10 cellular contexts compared by ENCODE assay signal in the genomic region with DNA sequence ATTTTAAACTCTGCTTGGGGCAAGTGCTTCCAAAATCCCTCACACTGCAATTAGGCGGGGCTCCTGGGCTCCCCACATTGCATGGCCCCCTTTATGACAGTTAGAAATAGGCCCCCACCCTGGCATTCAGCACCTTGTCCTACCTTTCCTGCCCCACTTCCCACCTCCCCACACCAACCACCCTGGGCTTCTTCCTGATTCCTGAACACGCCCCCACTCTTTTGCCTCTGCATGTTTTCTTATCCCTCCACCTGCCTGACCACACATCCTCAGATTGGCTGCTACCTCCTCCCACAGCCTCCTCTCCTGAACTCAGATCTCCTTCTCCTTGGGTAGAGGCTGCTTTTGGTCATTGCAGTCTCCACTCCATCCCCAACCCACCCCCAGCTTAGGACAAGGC. TPM values are rescaled to one million over a fixed set of nuclear protein-coding genes. Genes with fewer than 3 reads are reported as not detected.
DNase-seq lines count a peak whose midpoint lies in the region; ATAC-seq and TF ChIP-seq lines count a peak whose summit lies in the region.
"Had no signal": no experiment of that assay in that cellular context is flagged by ENCODE, and none has a peak within 500 bp of the region (broad histone marks: within the 10 kb centered on the region; RNA-seq: fewer than 3 reads in every experiment).

No MANE protein-coding gene starts in this region.

- H3K27ac ChIP-seq in RWPE2 (ENCODE audit: poor library complexity, severe bottlenecking), result peak overlapping the region; percentile 83
- H3K27ac ChIP-seq in esophagus squamous epithelium, result peak overlapping the region; percentile 83 to 98 (median 94)
- peak overlapping the region; percentile 94 to 98 (median 96) for H3K27ac ChIP-seq in sigmoid colon
- H3K27ac ChIP-seq in uterus, result peak overlapping the region in 1 of 2 donors; percentile 96

- no peaks in the 10 kb centered on the region for H3K9me3 ChIP-seq in RWPE2 (ENCODE audit: severe bottlenecking)
- H3K9me3 ChIP-seq in esophagus squamous epithelium, result no peaks in the 10 kb centered on the region
- H3K9me3 ChIP-seq in sigmoid colon, result no peaks in the 10 kb centered on the region
- H3K9me3 ChIP-seq in uterus, result no peaks in the 10 kb centered on the region

- TF ChIP-seq POLR2A in esophagus squamous epithelium (IDR thresholded peaks at IDR 0.05) (no peak), sigmoid colon (IDR thresholded peaks at IDR 0.05) (no peak), uterus (IDR thresholded peaks at IDR 0.05) (no peak)

- ATAC-seq in RWPE2 (ENCODE audit: low read depth) (no peak), HG03175 (IDR thresholded peaks at IDR 0.05; ENCODE audit: unreplicated experiment) (no peak)
- ATAC-seq in activated CD4-positive, CD25-positive, alpha-beta regulatory T cell treated with anti-CD3 and anti-CD28 coated beads, Interleukin-2, amount 50 U/mL, for 24 hours, result no peak

- 62 to 89% methylated on average over 2 of the region's 2 CpGs for WGBS in esophagus squamous epithelium, 2 donors
- WGBS in sigmoid colon, 2 donors, result 91 to 93% methylated on average over 2 of the region's 2 CpGs

- H3K4me1 ChIP-seq in RWPE2 (ENCODE audit: insufficient read depth, poor library complexity, severe bottlenecking) (peaks cover 47% of the 10 kb centered on the region), esophagus squamous epithelium (peaks cover 55 to 70% (median 63%) of the 10 kb centered on the region in 3 donors), sigmoid colon (peaks cover 0 to 61% (median 56%) of the 10 kb centered on the region in 4 donors), uterus (peaks cover 0 to 13% of the 10 kb centered on the region in 2 donors)

- DNase-seq in RWPE2 (ENCODE audit: low spot score) (no peak), esophagus squamous epithelium (lab: John Stamatoyannopoulos, UW) (no peak), sigmoid colon (no peak), COR-L47 (lab: John Stamatoyannopoulos, UW) (no peak), uterus (no peak)
- DNase-seq: NCI-H2171 treated with DMSO at 0.1 percent for 48 hours had no signal

- TF ChIP-seq CTCF in RWPE2 (IDR thresholded peaks at IDR 0.05; ENCODE audit: poor library complexity, severe bottlenecking) (no peak), esophagus squamous epithelium (IDR thresholded peaks at IDR 0.05) (no peak), sigmoid colon (IDR thresholded peaks at IDR 0.05) (no peak), uterus (IDR thresholded peaks at IDR 0.05) (no peak)

- peak overlapping the region; percentile 64; the same call in 1 of the 2 replicates for H3K4me3 ChIP-seq in GM08714 (ENCODE audit: low read length)
- H3K4me3 ChIP-seq in RWPE2 (ENCODE audit: severe bottlenecking), result no peak overlapping the region
- H3K4me3 ChIP-seq in esophagus squamous epithelium, result peak overlapping the region in 3 of 4 donors; percentile 84 to 90 (median 88)
- H3K4me3 ChIP-seq in sigmoid colon, result peak overlapping the region in 2 of 4 donors; percentile 84 to 94
- peak overlapping the region in 1 of 2 donors; percentile 61 for H3K4me3 ChIP-seq in uterus

- no peak for TF ChIP-seq EP300 in sigmoid colon (IDR thresholded peaks at IDR 0.05)

- intact Hi-C loops in esophagus squamous epithelium (cut with DNase I) (no loop called here), sigmoid colon (cut with DNase I) (no loop called here), uterus (cut with DNase I; ENCODE audit: low total_unique reads) (no loop called here)

- H3K36me3 ChIP-seq in RWPE2 (ENCODE audit: low read depth) (peaks cover 15% of the 10 kb centered on the region), esophagus squamous epithelium (peaks cover 0 to 24% (median 0%) of the 10 kb centered on the region in 3 donors), sigmoid colon (peaks cover under 1 to 9% (median 2%) of the 10 kb centered on the region in 4 donors), uterus (no peaks in the 10 kb centered on the region)

- H3K27me3 ChIP-seq in RWPE2 (ENCODE audit: insufficient read depth, poor library complexity, severe bottlenecking), result no peaks in the 10 kb centered on the region
- H3K27me3 ChIP-seq in esophagus squamous epithelium, result no peaks in the 10 kb centered on the region
- no peaks in the 10 kb centered on the region for H3K27me3 ChIP-seq in sigmoid colon
- H3K27me3 ChIP-seq in uterus, result no peaks in the 10 kb centered on the region

RNA-seq across cellular contexts. Expression of a gene that starts 1.5 kb away (rescaled TPM):
- 10 to 100 TPM; 12.0 to 29.3 (median 18.7) TPM for total RNA-seq in esophagus squamous epithelium
- total RNA-seq in sigmoid colon, result 10 to 100 TPM; 11.4 to 25.7 (median 16.0) TPM
- polyA plus RNA-seq in sigmoid colon, result 10 to 100 TPM in 2 of 3 donors, 1 to 10 TPM in 1; 7.8 to 13.8 (median 12.0) TPM
- total RNA-seq in uterus, result 10 to 100 TPM in 3 of 4 donors, 1 to 10 TPM in 1; 6.9 to 22.5 (median 16.6) TPM

RNA-seq across cellular contexts. Expression of a gene that starts 11.0 kb away (rescaled TPM):
- total RNA-seq in esophagus squamous epithelium (10 to 100 TPM; 18.2 to 33.7 (median 33.6) TPM), sigmoid colon (10 to 100 TPM; 32.1 to 54.3 (median 35.7) TPM), uterus (10 to 100 TPM in 3 of 4 donors, 1 to 10 TPM in 1; 4.9 to 53.0 (median 24.3) TPM)
- polyA plus RNA-seq in sigmoid colon, result 10 to 100 TPM; 15.0 to 30.3 (median 30.0) TPM

RNA-seq across cellular contexts. Expression of a gene that starts 53.1 kb away (rescaled TPM):
- 10 to 100 TPM; 25.7 to 39.1 (median 32.8) TPM for total RNA-seq in esophagus squamous epithelium
- total RNA-seq in sigmoid colon, result 10 to 100 TPM; 52.8 to 67.8 (median 61.2) TPM
- 10 to 100 TPM; 35.2 to 82.8 (median 56.5) TPM for polyA plus RNA-seq in sigmoid colon
- total RNA-seq in uterus, result 10 to 100 TPM in 3 of 4 donors, 1 to 10 TPM in 1; 8.2 to 59.7 (median 40.8) TPM

RNA-seq across cellular contexts. Expression of a gene that starts 56.6 kb away (rescaled TPM):
- total RNA-seq in esophagus squamous epithelium (not detected), sigmoid colon (not detected), uterus (not detected)
- polyA plus RNA-seq in sigmoid colon, result under 1 TPM in 1 of 3 donors, not detected in 2; 0.16 TPM
- polyA plus RNA-seq: adipose tissue had no signal
